Comparison of ENCODE assay signal across 8 cellular contexts in the genomic region with DNA sequence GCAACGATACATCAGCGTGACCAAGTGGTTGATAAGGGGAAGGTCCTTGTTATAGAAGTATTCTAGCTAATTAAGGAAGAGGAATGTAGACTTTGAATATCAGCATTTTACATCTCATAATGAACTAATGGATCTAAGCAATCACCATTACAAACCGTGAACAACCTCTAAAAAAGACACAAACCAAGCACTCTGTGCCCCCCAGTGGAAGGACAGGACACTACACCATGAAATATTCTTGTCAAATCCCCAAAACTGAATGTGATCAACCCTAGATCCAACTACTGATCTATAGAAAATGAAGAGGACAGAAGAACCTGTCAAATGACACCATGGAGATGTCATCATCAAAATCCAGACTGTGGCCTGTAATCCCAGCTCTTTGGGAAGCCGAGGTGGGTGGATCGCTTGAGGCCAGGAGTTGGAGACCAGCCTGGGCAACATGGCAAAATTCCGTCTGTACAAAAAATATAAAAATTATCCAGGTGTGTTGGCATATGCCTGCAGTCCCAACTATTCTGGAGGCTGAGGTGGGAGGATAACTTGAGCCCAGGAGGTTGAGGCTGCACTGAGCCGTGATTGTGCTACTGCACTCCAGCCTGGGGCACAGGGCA.
A peak's percentile ranks its signal among the peaks of the same experiment; 100 is the strongest.
DNase-seq lines count a peak whose midpoint lies in the region; ATAC-seq and TF ChIP-seq lines count a peak whose summit lies in the region.

No MANE protein-coding gene starts in this region.

- H3K9me3 Mint-ChIP-seq in activated naive CD8-positive, alpha-beta T cell treated with anti-CD3 and anti-CD28 coated beads, Interleukin-2, amount 50 U/mL, for 24 hours = no peaks in the 10 kb centered on the region

- peak; percentile 67 for ATAC-seq in HG03342 (IDR thresholded peaks at IDR 0.05; ENCODE audit: unreplicated experiment)
- ATAC-seq in SK-N-SH treated with all-trans-retinoic acid at 6 μM for 48 hours = peak; percentile 36; the same call in 1 of the 3 replicates
- no peak for ATAC-seq in activated naive CD8-positive, alpha-beta T cell treated with anti-CD3 and anti-CD28 coated beads, Interleukin-2, amount 50 U/mL, for 24 hours
- no peak for ATAC-seq in HG02970 (IDR thresholded peaks at IDR 0.05; ENCODE audit: low FRiP score, unreplicated experiment)

- H3K4me1 Mint-ChIP-seq in activated naive CD8-positive, alpha-beta T cell treated with anti-CD3 and anti-CD28 coated beads, Interleukin-2, amount 50 U/mL, for 24 hours = peaks cover 18% of the 10 kb centered on the region

- H3K27me3 Mint-ChIP-seq in activated naive CD8-positive, alpha-beta T cell treated with anti-CD3 and anti-CD28 coated beads, Interleukin-2, amount 50 U/mL, for 24 hours = peaks cover 3% of the 10 kb centered on the region

- H3K4me3 Mint-ChIP-seq in activated naive CD8-positive, alpha-beta T cell treated with anti-CD3 and anti-CD28 coated beads, Interleukin-2, amount 50 U/mL, for 24 hours = no peak overlapping the region

- DNase-seq in NCI-H1417 (lab: John Stamatoyannopoulos, UW) = peak; percentile 24 to 65 (median 25)
- no peak for DNase-seq in NCI-H1417 treated with DMSO at 0.1 percent for 48 hours (lab: John Stamatoyannopoulos, UW)
- peak; percentile 57 for DNase-seq in activated naive CD8-positive, alpha-beta T cell treated with anti-CD3 and anti-CD28 coated beads, Interleukin-2, amount 50 U/mL, for 24 hours
- peak; percentile 53 for DNase-seq in kidney tubule cell (ENCODE audit: low spot score)
- DNase-seq in stimulated activated CD8-positive, alpha-beta memory T cell treated with anti-CD3 and anti-CD28 coated beads, Interleukin-4, amount 100 ng/mL, for 1 hour (ENCODE audit: low read depth in 2 of 2, low spot score in 1 of 2) = peak; percentile 5 to 18

- H3K36me3 Mint-ChIP-seq in activated naive CD8-positive, alpha-beta T cell treated with anti-CD3 and anti-CD28 coated beads, Interleukin-2, amount 50 U/mL, for 24 hours (ENCODE audit: low read depth) = no peaks in the 10 kb centered on the region

- no peak overlapping the region for H3K27ac Mint-ChIP-seq in activated naive CD8-positive, alpha-beta T cell treated with anti-CD3 and anti-CD28 coated beads, Interleukin-2, amount 50 U/mL, for 24 hours

TF ChIP-seq in SK-N-SH treated with all-trans-retinoic acid at 6 μM for 48 hours, 23 proteins besides CTCF, POLR2A, EP300 and RAD21:
- no peak for TF ChIP-seq ZNF70 (CRISPR knock-in tag; IDR thresholded peaks at IDR 0.05)
- TF ChIP-seq PPARA (CRISPR knock-in tag; IDR thresholded peaks at IDR 0.05; ENCODE audit: borderline replicate concordance) = no peak
- no peak for TF ChIP-seq GLIS3 (CRISPR knock-in tag; IDR thresholded peaks at IDR 0.05)
- TF ChIP-seq SNAI2 (CRISPR knock-in tag; IDR thresholded peaks at IDR 0.05) = no peak
- no peak for TF ChIP-seq TSHZ2 (CRISPR knock-in tag; IDR thresholded peaks at IDR 0.05)
- no peak for TF ChIP-seq PATZ1 (CRISPR knock-in tag; IDR thresholded peaks at IDR 0.05; ENCODE audit: borderline replicate concordance)
- no peak for TF ChIP-seq CSDC2 (CRISPR knock-in tag; IDR thresholded peaks at IDR 0.05)
- TF ChIP-seq RARB (CRISPR knock-in tag; IDR thresholded peaks at IDR 0.05) = no peak
- no peak for TF ChIP-seq OSR1 (CRISPR knock-in tag; IDR thresholded peaks at IDR 0.05)
- TF ChIP-seq ZC3H10 (CRISPR knock-in tag; IDR thresholded peaks at IDR 0.05) = no peak
- no peak for TF ChIP-seq BACH2 (CRISPR knock-in tag; IDR thresholded peaks at IDR 0.05; ENCODE audit: borderline replicate concordance)
- TF ChIP-seq ZNF8 (CRISPR knock-in tag; IDR thresholded peaks at IDR 0.05) = no peak
- TF ChIP-seq ZFP3 (CRISPR knock-in tag; IDR thresholded peaks at IDR 0.05) = no peak
- no peak for TF ChIP-seq CSRNP3 (CRISPR knock-in tag; IDR thresholded peaks at IDR 0.05)
TF ChIP-seq in SK-N-SH treated with all-trans-retinoic acid at 6 μM for 48 hours: peak in this region for 0.

Comparison
In these comparisons a context has a peak if more than half of its experiments do, and no peak if none do; other contexts are left out.
1. ATAC-seq: peak in HG03342 (single experiment) and SK-N-SH treated with all-trans-retinoic acid at 6 μM for 48 hours (single experiment); none in activated naive CD8-positive, alpha-beta T cell treated with anti-CD3 and anti-CD28 coated beads, Interleukin-2, amount 50 U/mL, for 24 hours (single experiment) and HG02970 (single experiment).